18 cellular contexts compared by ENCODE assay signal in genomic region chr20:54140927-54141566, GRCh38. TPM values are rescaled to one million over a fixed set of nuclear protein-coding genes. Genes with fewer than 3 reads are reported as not detected.
DNase-seq lines count a peak whose midpoint lies in the region; ATAC-seq and TF ChIP-seq lines count a peak whose summit lies in the region.
"Had no signal": no experiment of that assay in that cellular context is flagged by ENCODE, and none has a peak within 500 bp of the region (broad histone marks: within the 10 kb centered on the region; RNA-seq: fewer than 3 reads in every experiment).

No MANE protein-coding gene starts in this region.

- no peak for TF ChIP-seq CTCF in HFFc6 (IDR thresholded peaks at IDR 0.05)

- H3K9me3 Mint-ChIP-seq in HFFc6, result peaks cover 4% of the 10 kb centered on the region; the same call in 1 of the 2 replicates
- no peaks in the 10 kb centered on the region for H3K9me3 Mint-ChIP-seq in effector memory CD8-positive, alpha-beta T cell
- H3K9me3 Mint-ChIP-seq: activated CD4-positive, alpha-beta memory T cell treated with anti-CD3 and anti-CD28 coated beads, Interleukin-2, amount 10 ng/mL, durations not matched to agents 7 days and 5 days had no signal

- ATAC-seq in effector memory CD8-positive, alpha-beta T cell (replicated peaks), result no peak
- no peak for ATAC-seq in GM18520 (IDR thresholded peaks at IDR 0.05; ENCODE audit: unreplicated experiment)
- ATAC-seq: left ventricle myocardium superior; naive thymus-derived CD8-positive, alpha-beta T cell had no signal

- 0 out of 2 replicates have a peak, but pooled peaks cover 4% of the 10 kb centered on the region for H3K36me3 Mint-ChIP-seq in HFFc6 (ENCODE audit: low read depth)
- H3K36me3 Mint-ChIP-seq in effector memory CD8-positive, alpha-beta T cell (ENCODE audit: insufficient read depth), result no peaks in the 10 kb centered on the region
- H3K36me3 Mint-ChIP-seq: naive thymus-derived CD8-positive, alpha-beta T cell had no signal

- H3K4me1 Mint-ChIP-seq in HFFc6 (ENCODE audit: low read depth), result peaks cover 42% of the 10 kb centered on the region; the same call in 1 of the 2 replicates
- H3K4me1 Mint-ChIP-seq in effector memory CD8-positive, alpha-beta T cell (ENCODE audit: low read depth in 2 of 2), result no peaks in the 10 kb centered on the region
- H3K4me1 Mint-ChIP-seq: activated CD4-positive, alpha-beta memory T cell treated with anti-CD3 and anti-CD28 coated beads, Interleukin-2, amount 10 ng/mL, durations not matched to agents 7 days and 5 days; naive thymus-derived CD8-positive, alpha-beta T cell had no signal

- DNase-seq in A172 (ENCODE audit: low spot score), result peak; percentile 80
- peak; percentile 60 for DNase-seq in HFFc6
- DNase-seq in SW 1271 (lab: John Stamatoyannopoulos, UW), result peak; percentile 25 to 74
- peak; percentile 53 for DNase-seq in fibroblast of peridontal ligament (ENCODE audit: extremely low read depth)
- no peak for DNase-seq in NCI-H1092 (lab: John Stamatoyannopoulos, UW)
- no peak for DNase-seq in AML-193 (lab: John Stamatoyannopoulos, UW)
- DNase-seq in effector memory CD8-positive, alpha-beta T cell, result no peak
- DNase-seq: activated CD4-positive, alpha-beta memory T cell treated with anti-CD3 and anti-CD28 coated beads, Interleukin-2, amount 10 ng/mL, durations not matched to agents 7 days and 5 days; amniotic stem cell; left ventricle myocardium superior; naive thymus-derived CD8-positive, alpha-beta T cell; NCI-H1048; NK-92 treated with Interleukin-12 subunit alpha and Interleukin-12 subunit beta, amount 100 ng/mL, for 24 hours; retina; SIG-M5; stimulated activated CD8-positive, alpha-beta memory T cell treated with anti-CD3 and anti-CD28 coated beads, Interleukin-4, amount 100 ng/mL, for 48 hours had no signal

- H3K4me3 Mint-ChIP-seq in HFFc6, result peak overlapping the region; percentile 20
- no peak overlapping the region for H3K4me3 Mint-ChIP-seq in effector memory CD8-positive, alpha-beta T cell
- H3K4me3 Mint-ChIP-seq: activated CD4-positive, alpha-beta memory T cell treated with anti-CD3 and anti-CD28 coated beads, Interleukin-2, amount 10 ng/mL, durations not matched to agents 7 days and 5 days; naive thymus-derived CD8-positive, alpha-beta T cell had no signal

- peak overlapping the region; percentile 84 for H3K27ac Mint-ChIP-seq in HFFc6
- H3K27ac Mint-ChIP-seq in effector memory CD8-positive, alpha-beta T cell, result no peak overlapping the region
- H3K27ac Mint-ChIP-seq: activated CD4-positive, alpha-beta memory T cell treated with anti-CD3 and anti-CD28 coated beads, Interleukin-2, amount 10 ng/mL, durations not matched to agents 7 days and 5 days; naive thymus-derived CD8-positive, alpha-beta T cell had no signal

- H3K27me3 Mint-ChIP-seq in HFFc6 (ENCODE audit: insufficient read depth), result no peaks in the 10 kb centered on the region
- peaks cover 10 to 25% of the 10 kb centered on the region in 2 donors for H3K27me3 Mint-ChIP-seq in effector memory CD8-positive, alpha-beta T cell

RNA-seq across cellular contexts. Expression of gene CYP24A1, which starts 32.7 kb away (rescaled TPM):
- total RNA-seq in A172 (2014; rRNA removed; shearing (Covaris generic)), result 0.05 and 0.21 TPM in 2 replicates
- total RNA-seq in HFFc6 (2021; fragmentation: NEBNext Ultra II Directional; extraction: Animal tissue kit (Norgen Biotek cat#: 25700)), result 1 to 10 TPM in 1 of 6 experiments, under 1 TPM in 3, not detected in 2; 0.11 to 1.1 (median 0.37) TPM
- total RNA-seq: activated CD4-positive, alpha-beta memory T cell treated with anti-CD3 and anti-CD28 coated beads, Interleukin-2, amount 10 ng/mL, durations not matched to agents 7 days and 5 days; left ventricle myocardium superior; thoracic aorta had no signal

Comparison
In these comparisons a context has a peak if more than half of its experiments do, and no peak if none do; other contexts are left out.
1. DNase-seq: peak in A172 (single experiment), HFFc6 (single experiment), SW 1271 (2 of 2) and fibroblast of peridontal ligament (single experiment); none in NCI-H1092 (single experiment), AML-193 (0 of 2) and effector memory CD8-positive, alpha-beta T cell (0 of 3).